ENCODE assay signal across 19 cellular contexts in the genomic region with DNA sequence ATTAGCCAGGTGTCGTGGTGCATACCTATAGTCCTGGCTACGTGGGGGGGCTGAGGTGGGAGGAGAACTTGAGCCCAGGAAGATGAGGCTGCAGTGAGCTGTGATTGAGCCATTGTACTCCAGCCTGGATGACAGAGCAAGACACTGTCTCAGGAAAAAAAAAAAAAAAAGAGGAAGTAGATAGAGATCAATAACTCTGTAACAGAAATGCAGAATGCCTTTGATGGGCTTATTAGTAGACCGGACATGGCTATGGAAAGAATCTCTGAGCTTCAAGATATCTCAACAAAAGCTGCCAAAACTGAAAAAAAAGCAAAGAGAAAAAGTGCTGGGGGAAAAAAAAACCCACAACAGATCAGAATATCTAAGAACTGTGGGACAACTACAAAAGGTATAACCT. TPM values are rescaled to one million over a fixed set of nuclear protein-coding genes. Genes with fewer than 3 reads are reported as not detected.
"Had no signal": no experiment of that assay in that cellular context is flagged by ENCODE, and none has a peak within 500 bp of the region (broad histone marks: within the 10 kb centered on the region; RNA-seq: fewer than 3 reads in every experiment).

No MANE protein-coding gene starts in this region.

- H3K27me3 ChIP-seq: ascending aorta, gastrocnemius medialis, heart left ventricle, left lung, tibial artery had no signal

- DNase-seq: activated CD4-positive, alpha-beta T cell treated with anti-CD3 and anti-CD28 coated beads for 1 hour; activated CD4-positive, alpha-beta T cell treated with anti-CD3 and anti-CD28 coated beads, Interleukin-2, amount 50 U/mL, for 48 hours; activated CD8-positive, alpha-beta memory T cell treated with anti-CD3 and anti-CD28 coated beads, Interleukin-2, amount 50 U/mL, for 48 hours; activated naive CD4-positive, alpha-beta T cell; cortex of kidney; gastrocnemius medialis; heart left ventricle; left lung; nephron progenitor cell; nucleus accumbens; stimulated activated CD4-positive, alpha-beta T cell treated with anti-CD3 and anti-CD28 coated beads, Interleukin-4, amount 100 ng/mL, for 1 hour; T1000; tibial artery; WERI-Rb-1 had no signal

- H3K4me3 Mint-ChIP-seq: nephron progenitor cell had no signal

- ATAC-seq: esophagus mucosa, gastrocnemius medialis, heart left ventricle, left lung, sciatic nerve had no signal

- H3K4me3 ChIP-seq: ascending aorta, gastrocnemius medialis, heart left ventricle, left lung, smooth muscle cell, tibial artery had no signal

- H3K9me3 ChIP-seq: gastrocnemius medialis, left lung, tibial artery had no signal

- H3K27ac Mint-ChIP-seq: nephron progenitor cell had no signal

- H3K4me1 ChIP-seq: ascending aorta, tibial artery had no signal

- H3K4me1 Mint-ChIP-seq: nephron progenitor cell had no signal

- H3K27ac ChIP-seq: ascending aorta, gastrocnemius medialis, heart left ventricle, left lung, tibial artery, WERI-Rb-1 had no signal

RNA-seq across cellular contexts. Expression of a gene that starts 37.5 kb away (rescaled TPM):
- total RNA-seq: ascending aorta, SK-MEL-5 had no signal
